In genomic region chr7:157520249-157520648, GRCh38 we compare ENCODE assay signal across 12 cellular contexts.
DNase-seq lines count a peak whose midpoint lies in the region; ATAC-seq and TF ChIP-seq lines count a peak whose summit lies in the region.
"Had no signal": no experiment of that assay in that cellular context is flagged by ENCODE, and none has a peak within 500 bp of the region (broad histone marks: within the 10 kb centered on the region; RNA-seq: fewer than 3 reads in every experiment).

No MANE protein-coding gene starts in this region.

- no peak for TF ChIP-seq CTCF in colonic mucosa (IDR thresholded peaks at IDR 0.05)
- TF ChIP-seq CTCF in hepatocyte (IDR thresholded peaks at IDR 0.05; ENCODE audit: poor library complexity): no peak

- H3K9me3 ChIP-seq in colonic mucosa (no peaks in the 10 kb centered on the region), hepatocyte (ENCODE audit: low read depth) (no peaks in the 10 kb centered on the region)

- no peak overlapping the region for H3K9ac ChIP-seq in colonic mucosa (ENCODE audit: low read depth in 2 of 2, low read length in 2 of 2)

- H4K20me1 ChIP-seq in hepatocyte (ENCODE audit: insufficient read depth, poor library complexity, severe bottlenecking): no peaks in the 10 kb centered on the region

- H2AFZ ChIP-seq in hepatocyte: no peak overlapping the region

- ATAC-seq in GM18519 (IDR thresholded peaks at IDR 0.05; ENCODE audit: low FRiP score, unreplicated experiment): peak; percentile 89
- peak; percentile 96 for ATAC-seq in GM21528 (IDR thresholded peaks at IDR 0.05; ENCODE audit: low FRiP score, unreplicated experiment)
- ATAC-seq in HG03135 (IDR thresholded peaks at IDR 0.05; ENCODE audit: unreplicated experiment): peak; percentile 77

- H3K4me1 ChIP-seq in colonic mucosa: no peaks in the 10 kb centered on the region
- no peaks in the 10 kb centered on the region for H3K4me1 ChIP-seq in hepatocyte (ENCODE audit: insufficient read depth)

- H3K36me3 ChIP-seq in colonic mucosa (no peaks in the 10 kb centered on the region), hepatocyte (replicated peaks; ENCODE audit: insufficient read depth, low read depth) (no peaks in the 10 kb centered on the region)

- no peak overlapping the region for H3K4me2 ChIP-seq in hepatocyte

- WGBS in hepatocyte (ENCODE audit: low lambda C conversion rate, missing lambda C conversion rate): 89% methylated on average over 7 of the region's 8 CpGs

- no peak overlapping the region for H3K27ac ChIP-seq in colonic mucosa
- H3K27ac ChIP-seq in hepatocyte: no peak overlapping the region

- DNase-seq in activated CD8-positive, alpha-beta memory T cell treated with anti-CD3 and anti-CD28 coated beads, Interleukin-2, amount 50 U/mL, for 48 hours: peak; percentile 34
- DNase-seq in colonic mucosa (no peak), SIG-M5 (lab: John Stamatoyannopoulos, UW) (no peak), hepatocyte (ENCODE audit: low spot score) (no peak), NCI-H69 (lab: John Stamatoyannopoulos, UW) (no peak)
- DNase-seq: NCI-H1092 treated with DMSO at 0.1 percent for 48 hours; stimulated activated CD4-positive, alpha-beta T cell treated with anti-CD3 and anti-CD28 coated beads, Interleukin-12 subunit alpha, Interleukin-12 subunit beta, amount 100 ng/mL, for 4 hours; stimulated activated naive CD4-positive, alpha-beta T cell; T-helper 2 cell had no signal

- no peaks in the 10 kb centered on the region for H3K27me3 ChIP-seq in colonic mucosa
- no peaks in the 10 kb centered on the region for H3K27me3 ChIP-seq in hepatocyte

- no peaks in the 10 kb centered on the region for H3K9me2 ChIP-seq in hepatocyte (replicated peaks; ENCODE audit: insufficient read depth)

- intact Hi-C loops in colonic mucosa (cut with DNase I): no loop called here

- no peaks in the 10 kb centered on the region for H3K79me2 ChIP-seq in hepatocyte

- H3K4me3 ChIP-seq in colonic mucosa: no peak overlapping the region
- no peak overlapping the region for H3K4me3 ChIP-seq in hepatocyte
